Comparison of ENCODE assay signal across 1 cellular context in genomic region chr20:49928411-49929141, GRCh38.
TF ChIP-seq lines count a peak whose summit lies in the region.

No MANE protein-coding gene starts in this region.

TF ChIP-seq in H1, 55 proteins besides CTCF, POLR2A, EP300 and RAD21 (continued from another document):
- TF ChIP-seq ASH2L (IDR thresholded peaks at IDR 0.05; ENCODE audit: low read length) = peak; percentile 23
- TF ChIP-seq PHF8 (conservative IDR thresholded peaks at IDR 0.05; ENCODE audit: low read depth, low read length) = no peak
- no peak for TF ChIP-seq TBP (IDR thresholded peaks at IDR 0.05; ENCODE audit: low read depth, low read length)
- TF ChIP-seq SP1 (IDR thresholded peaks at IDR 0.05; ENCODE audit: low read depth, low read length) = peak; percentile 65; the same call in 1 of the 2 replicates
- peak; percentile 38; the same call in 1 of the 2 replicates for TF ChIP-seq TAF1 (IDR thresholded peaks at IDR 0.05; ENCODE audit: low read depth, low read length)
- TF ChIP-seq SAP30 (IDR thresholded peaks at IDR 0.05; ENCODE audit: insufficient read depth, insufficient replicate concordance, low read length) = no peak
- peak; percentile 77 for TF ChIP-seq CEBPB (IDR thresholded peaks at IDR 0.05; ENCODE audit: low read depth, low read length)
- no peak for TF ChIP-seq CBX5 (IDR thresholded peaks at IDR 0.05; ENCODE audit: low read depth, low read length)
